In the genomic region with DNA sequence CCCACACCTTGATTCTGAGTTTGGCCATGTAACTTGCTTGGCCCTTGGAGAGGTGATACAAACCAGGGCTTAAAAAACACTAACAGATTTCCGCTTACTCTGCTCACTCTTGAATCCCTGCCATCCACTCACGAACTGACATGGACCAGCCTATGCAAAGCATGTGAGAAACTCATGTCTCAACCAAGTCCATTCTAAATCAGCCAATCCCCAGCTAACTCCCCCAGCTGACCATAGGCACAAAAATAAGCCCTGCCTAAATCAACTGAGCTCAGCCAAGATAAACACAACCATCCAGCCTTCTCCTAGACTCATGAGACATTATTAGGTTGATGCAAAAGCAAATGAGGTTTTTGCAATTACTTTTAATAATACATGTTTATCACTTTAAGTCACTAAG, we compare ENCODE assay signal across 15 cellular contexts.
"Had no signal": no experiment of that assay in that cellular context is flagged by ENCODE, and none has a peak within 500 bp of the region (broad histone marks: within the 10 kb centered on the region; RNA-seq: fewer than 3 reads in every experiment).

No MANE protein-coding gene starts in this region.

- ATAC-seq: left colon; mucosa of descending colon; naive thymus-derived CD4-positive, alpha-beta T cell; SK-N-SH treated with all-trans-retinoic acid at 6 μM for 48 hours; stimulated activated naive CD8-positive, alpha-beta T cell treated with anti-CD3 and anti-CD28 coated beads, Interleukin-15, Interleukin-2, amounts not matched to agents 100 U/mL and 50 U/mL, for 24 hours had no signal

- H3K36me3 ChIP-seq: brain microvascular endothelial cell, suprapubic skin, upper lobe of left lung had no signal

- H3K27me3 ChIP-seq: brain microvascular endothelial cell, suprapubic skin, upper lobe of left lung had no signal

- DNase-seq: activated CD4-positive, CD25-positive, alpha-beta regulatory T cell treated with anti-CD3 and anti-CD28 coated beads, Interleukin-2, amount 50 U/mL, for 72 hours; activated naive CD8-positive, alpha-beta T cell treated with anti-CD3 and anti-CD28 coated beads for 36 hours; anterior cingulate cortex; brain microvascular endothelial cell; foreskin melanocyte; left colon; mucosa of descending colon; naive thymus-derived CD4-positive, alpha-beta T cell; retina; stimulated activated naive CD8-positive, alpha-beta T cell treated with anti-CD3 and anti-CD28 coated beads, Interleukin-15, Interleukin-2, amounts not matched to agents 100 U/mL and 50 U/mL, for 24 hours; T-helper 1 cell; upper lobe of left lung had no signal

- H3K9me3 ChIP-seq: mucosa of descending colon, suprapubic skin, upper lobe of left lung had no signal

- H3K27ac ChIP-seq: brain microvascular endothelial cell, epithelial cell of prostate, suprapubic skin, upper lobe of left lung had no signal

- H3K4me1 ChIP-seq: suprapubic skin, upper lobe of left lung had no signal

- H3K4me3 ChIP-seq: mucosa of descending colon, suprapubic skin, upper lobe of left lung had no signal
